In the genomic region with DNA sequence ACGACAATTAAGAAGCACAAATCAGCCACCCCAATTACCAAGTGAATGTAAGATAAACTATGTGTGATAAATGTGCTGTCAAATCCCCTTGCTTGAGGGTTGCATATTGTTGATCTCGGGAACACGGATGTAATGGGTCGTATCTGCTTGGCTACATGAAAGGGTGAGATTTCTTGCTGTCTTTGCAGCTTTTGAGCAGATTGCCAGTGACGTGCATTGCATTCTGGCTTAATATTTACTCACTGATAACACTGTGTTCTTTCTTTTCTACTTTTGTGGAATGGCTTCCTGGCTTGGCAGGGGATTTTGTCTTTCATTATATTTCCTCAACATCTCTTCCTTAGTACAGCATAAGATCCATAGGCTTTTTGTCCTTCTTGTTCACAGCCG, we compare ENCODE assay signal across 1 cellular context.
TF ChIP-seq lines count a peak whose summit lies in the region.

No MANE protein-coding gene starts in this region.

TF ChIP-seq in endothelial cell of umbilical vein, 7 proteins besides CTCF, POLR2A, EP300 and RAD21:
- TF ChIP-seq POLR2AphosphoS5 (IDR thresholded peaks at IDR 0.05; ENCODE audit: insufficient read depth, low read depth, low read length), result no peak
- TF ChIP-seq MAX (IDR thresholded peaks at IDR 0.05; ENCODE audit: insufficient read depth, insufficient read length), result no peak
- TF ChIP-seq JUN (IDR thresholded peaks at IDR 0.05; ENCODE audit: borderline replicate concordance, insufficient read depth, insufficient read length, low read depth), result no peak
- TF ChIP-seq MYC (IDR thresholded peaks at IDR 0.05; ENCODE audit: low read depth, low read length), result no peak
- no peak for TF ChIP-seq FOS (IDR thresholded peaks at IDR 0.05; ENCODE audit: borderline replicate concordance, insufficient read depth, low read length)
